ENCODE assay signal across 21 cellular contexts in the genomic region with DNA sequence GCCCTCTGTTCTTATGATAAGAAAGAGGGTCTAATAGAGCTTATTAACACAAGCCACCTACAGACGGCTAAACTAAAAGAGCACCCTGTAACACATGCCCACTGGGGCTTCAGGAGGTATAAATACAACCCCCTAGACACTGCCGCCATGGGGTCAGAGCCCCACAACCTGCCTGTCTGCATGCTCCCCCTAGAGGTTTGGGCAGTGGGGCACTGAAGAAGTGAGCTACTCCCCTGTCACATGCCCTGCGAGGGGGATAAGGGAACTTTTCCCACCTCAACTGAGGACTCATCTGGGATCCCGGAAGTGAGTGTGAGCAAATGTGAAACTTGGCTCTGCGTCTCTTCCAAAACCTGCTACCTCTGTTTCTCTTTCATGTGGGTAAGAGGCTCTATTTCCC.
DNase-seq lines count a peak whose midpoint lies in the region; TF ChIP-seq lines count a peak whose summit lies in the region.
"Had no signal": no experiment of that assay in that cellular context is flagged by ENCODE, and none has a peak within 500 bp of the region (broad histone marks: within the 10 kb centered on the region; RNA-seq: fewer than 3 reads in every experiment).

No MANE protein-coding gene starts in this region.

- H3K79me2 ChIP-seq in SU-DHL-6 (ENCODE audit: insufficient read depth, low read length): no peaks in the 10 kb centered on the region

- H3K4me3 Mint-ChIP-seq in HFFc6 (peak overlapping the region; percentile 4; the same call in 1 of the 2 replicates), endodermal cell (no peak overlapping the region)
- H3K4me3 Mint-ChIP-seq in activated CD4-positive, alpha-beta memory T cell treated with anti-CD3 and anti-CD28 coated beads for 36 hours: no peak overlapping the region
- H3K4me3 Mint-ChIP-seq: CD4-positive, alpha-beta memory T cell; IgD-negative memory B cell had no signal

- TF ChIP-seq CTCF in HFFc6 (IDR thresholded peaks at IDR 0.05): no peak
- TF ChIP-seq CTCF in SU-DHL-6 (IDR thresholded peaks at IDR 0.05; ENCODE audit: insufficient read depth, low read length, poor library complexity, severe bottlenecking): no peak
- TF ChIP-seq CTCF in endodermal cell (conservative IDR thresholded peaks at IDR 0.05): peak; percentile 31

- no peak for DNase-seq in HFFc6
- no peak for DNase-seq in endodermal cell
- no peak for DNase-seq in activated CD4-positive, CD25-positive, alpha-beta regulatory T cell (lab: John Stamatoyannopoulos, UW)
- no peak for DNase-seq in NCI-H510A treated with DMSO at 0.1 percent for 48 hours (lab: John Stamatoyannopoulos, UW)
- DNase-seq in NCI-H146 (lab: John Stamatoyannopoulos, UW): no peak
- no peak for DNase-seq in activated CD4-positive, alpha-beta memory T cell treated with anti-CD3 and anti-CD28 coated beads for 36 hours
- DNase-seq: ACHN; Caco-2; CD4-positive, alpha-beta memory T cell; DMS 273 treated with DMSO at 0.1 percent for 48 hours; DMS79 treated with DMSO at 0.1 percent for 48 hours; MV-4-11; NCI-H1417; NCI-H187; NCI-H748 treated with DMSO at 0.1 percent for 48 hours; NK-92 treated with Interleukin-12 subunit alpha and Interleukin-12 subunit beta, amount 100 ng/mL, for 24 hours; Peyer's patch; SJCRH30 had no signal

- H3K27ac Mint-ChIP-seq in HFFc6: no peak overlapping the region
- no peak overlapping the region for H3K27ac Mint-ChIP-seq in endodermal cell
- no peak overlapping the region for H3K27ac Mint-ChIP-seq in activated CD4-positive, alpha-beta memory T cell treated with anti-CD3 and anti-CD28 coated beads for 36 hours
- H3K27ac Mint-ChIP-seq: CD4-positive, alpha-beta memory T cell; IgD-negative memory B cell had no signal

- POLR2A ChIA-PET in activated CD4-positive, alpha-beta memory T cell treated with anti-CD3 and anti-CD28 coated beads for 36 hours (lab: Charles Lee): no interaction called here

- H3K9me3 Mint-ChIP-seq in HFFc6 (peaks cover 6% of the 10 kb centered on the region; the same call in 1 of the 2 replicates), endodermal cell (no peaks in the 10 kb centered on the region)
- no peaks in the 10 kb centered on the region for H3K9me3 Mint-ChIP-seq in activated CD4-positive, alpha-beta memory T cell treated with anti-CD3 and anti-CD28 coated beads for 36 hours

- H3K36me3 Mint-ChIP-seq in HFFc6 (ENCODE audit: low read depth): no peaks in the 10 kb centered on the region
- no peaks in the 10 kb centered on the region for H3K36me3 Mint-ChIP-seq in endodermal cell (ENCODE audit: low read depth)
- no peaks in the 10 kb centered on the region for H3K36me3 Mint-ChIP-seq in activated CD4-positive, alpha-beta memory T cell treated with anti-CD3 and anti-CD28 coated beads for 36 hours
- H3K36me3 Mint-ChIP-seq: CD4-positive, alpha-beta memory T cell had no signal

- H4K20me1 ChIP-seq in SU-DHL-6 (ENCODE audit: low read depth, low read length): no peaks in the 10 kb centered on the region
- H4K20me1 ChIP-seq: BLaER1 treated with 17β-estradiol and CSF1 and Interleukin-3, amounts not matched to agents 10 nM and 100 nM had no signal

- H3K27ac ChIP-seq in SU-DHL-6 (ENCODE audit: low read depth, low read length): peak overlapping the region; percentile 5; the same call in 1 of the 2 replicates
- no peak overlapping the region for H3K27ac ChIP-seq in endodermal cell (ENCODE audit: low read depth, low read length)
- H3K27ac ChIP-seq: BLaER1 treated with 17β-estradiol and CSF1 and Interleukin-3, amounts not matched to agents 10 nM and 100 nM; Peyer's patch; SJCRH30 had no signal

- CTCF ChIA-PET in activated CD4-positive, alpha-beta memory T cell treated with anti-CD3 and anti-CD28 coated beads for 36 hours (lab: Charles Lee): no interaction called here

- H3K4me1 Mint-ChIP-seq in HFFc6 (ENCODE audit: low read depth): no peaks in the 10 kb centered on the region; the same call in 1 of the 2 replicates
- H3K4me1 Mint-ChIP-seq in endodermal cell: no peaks in the 10 kb centered on the region
- H3K4me1 Mint-ChIP-seq in activated CD4-positive, alpha-beta memory T cell treated with anti-CD3 and anti-CD28 coated beads for 36 hours (ENCODE audit: low read depth): no peaks in the 10 kb centered on the region
- H3K4me1 Mint-ChIP-seq: CD4-positive, alpha-beta memory T cell had no signal

- H2AFZ ChIP-seq in SU-DHL-6 (ENCODE audit: low read depth, low read length, severe bottlenecking): peak overlapping the region; percentile 50

- H3K36me3 ChIP-seq in SU-DHL-6 (ENCODE audit: low read length) (0 out of 2 replicates have a peak, but pooled peaks cover 3% of the 10 kb centered on the region), endodermal cell (ENCODE audit: control insufficient read depth, insufficient read depth, low read length) (no peaks in the 10 kb centered on the region)
- H3K36me3 ChIP-seq: BLaER1 treated with 17β-estradiol and CSF1 and Interleukin-3, amounts not matched to agents 10 nM and 100 nM; Peyer's patch; SJCRH30 had no signal

- no peaks in the 10 kb centered on the region for H3K9me2 ChIP-seq in SU-DHL-6 (replicated peaks; ENCODE audit: insufficient read depth, low read length)

- H3K9me3 ChIP-seq in SU-DHL-6 (ENCODE audit: insufficient read depth, low read length): peaks cover 21% of the 10 kb centered on the region; the same call in 1 of the 2 replicates
- H3K9me3 ChIP-seq in endodermal cell (ENCODE audit: control insufficient read depth, low read length): no peaks in the 10 kb centered on the region
- H3K9me3 ChIP-seq: Caco-2, Peyer's patch, SJCRH30 had no signal

- H3K27me3 Mint-ChIP-seq in HFFc6 (ENCODE audit: insufficient read depth) (peaks cover 1% of the 10 kb centered on the region; the same call in 1 of the 2 replicates), endodermal cell (ENCODE audit: insufficient read depth) (no peaks in the 10 kb centered on the region)
- H3K27me3 Mint-ChIP-seq in activated CD4-positive, alpha-beta memory T cell treated with anti-CD3 and anti-CD28 coated beads for 36 hours: no peaks in the 10 kb centered on the region
- H3K27me3 Mint-ChIP-seq: CD4-positive, alpha-beta memory T cell; IgD-negative memory B cell had no signal

- intact Hi-C loops in activated CD4-positive, alpha-beta memory T cell treated with anti-CD3 and anti-CD28 coated beads for 36 hours (cut with micrococcal nuclease): no loop called here

- WGBS in endodermal cell (ENCODE audit: insufficient coverage in 1 of 2, insufficient read length in 1 of 2), 2 experiments: 91 to 100% methylated on average over 1 to 5 of the region's 5 CpGs

- H3K27me3 ChIP-seq in SU-DHL-6 (ENCODE audit: low read length) (no peaks in the 10 kb centered on the region), endodermal cell (ENCODE audit: control insufficient read depth, insufficient read depth, low read length, poor library complexity, severe bottlenecking) (no peaks in the 10 kb centered on the region)
- H3K27me3 ChIP-seq: BLaER1 treated with 17β-estradiol and CSF1 and Interleukin-3, amounts not matched to agents 10 nM and 100 nM; Peyer's patch; SJCRH30 had no signal

- H3K4me2 ChIP-seq in SU-DHL-6 (ENCODE audit: low read depth, low read length, poor library complexity, severe bottlenecking): no peak overlapping the region
- H3K4me2 ChIP-seq: BLaER1 treated with 17β-estradiol and CSF1 and Interleukin-3, amounts not matched to agents 10 nM and 100 nM had no signal

- H3F3A ChIP-seq in SU-DHL-6 (ENCODE audit: insufficient read depth): no peaks in the 10 kb centered on the region

- H3K4me1 ChIP-seq in endodermal cell (ENCODE audit: control insufficient read depth, insufficient read depth, low read length): no peaks in the 10 kb centered on the region
- H3K4me1 ChIP-seq: BLaER1 treated with 17β-estradiol and CSF1 and Interleukin-3, amounts not matched to agents 10 nM and 100 nM; Caco-2; Peyer's patch; SJCRH30 had no signal

- H3K9ac ChIP-seq in SU-DHL-6 (ENCODE audit: low read length) (no peak overlapping the region), endodermal cell (ENCODE audit: extremely low read depth, low read length, poor library complexity, severe bottlenecking) (no peak overlapping the region)
- H3K9ac ChIP-seq: BLaER1 treated with 17β-estradiol and CSF1 and Interleukin-3, amounts not matched to agents 10 nM and 100 nM had no signal

- H3K4me3 ChIP-seq in SU-DHL-6 (ENCODE audit: insufficient read depth, low read length, poor library complexity, severe bottlenecking) (no peak overlapping the region), endodermal cell (ENCODE audit: low read length) (no peak overlapping the region)
- H3K4me3 ChIP-seq: BLaER1 treated with 17β-estradiol and CSF1 and Interleukin-3, amounts not matched to agents 10 nM and 100 nM; Peyer's patch; SJCRH30 had no signal
